Comparison of ENCODE assay signal across 10 cellular contexts in the genomic region with DNA sequence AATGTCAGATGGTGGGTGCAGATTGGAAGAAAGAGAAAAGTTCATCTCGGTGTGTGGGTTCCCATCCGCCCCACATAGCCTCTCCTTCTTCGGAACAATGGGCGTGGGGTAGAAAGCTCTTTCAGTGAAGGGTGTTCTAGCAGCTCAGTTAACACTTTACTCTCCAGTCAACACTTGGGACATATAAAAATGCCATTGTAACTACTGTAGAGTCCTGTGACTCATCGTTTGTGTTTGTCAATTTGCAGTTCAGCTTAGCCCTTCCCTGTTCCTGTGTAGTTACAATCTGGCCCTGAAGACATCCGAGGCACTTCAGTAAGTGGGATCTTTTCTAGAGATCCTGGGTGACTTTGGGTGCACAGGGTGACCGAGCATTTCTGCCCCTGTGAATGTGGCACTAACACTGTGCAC.
A peak's percentile ranks its signal among the peaks of the same experiment; 100 is the strongest.
DNase-seq lines count a peak whose midpoint lies in the region; ATAC-seq and TF ChIP-seq lines count a peak whose summit lies in the region.
"Had no signal": no experiment of that assay in that cellular context is flagged by ENCODE, and none has a peak within 500 bp of the region (broad histone marks: within the 10 kb centered on the region; RNA-seq: fewer than 3 reads in every experiment).

No MANE protein-coding gene starts in this region.

- no peak overlapping the region; the same call in 1 of the 2 replicates for H3K9ac ChIP-seq in OCI-LY1 (ENCODE audit: low read length)

- ATAC-seq in GM21737 (IDR thresholded peaks at IDR 0.05; ENCODE audit: unreplicated experiment) (no peak), GM19351 (IDR thresholded peaks at IDR 0.05; ENCODE audit: unreplicated experiment) (no peak)

- H3K4me2 ChIP-seq in OCI-LY1 (ENCODE audit: low read length): no peak overlapping the region

- H3K9me2 ChIP-seq in OCI-LY1 (ENCODE audit: low read depth, low read length): no peaks in the 10 kb centered on the region

- no peaks in the 10 kb centered on the region for H3K27me3 ChIP-seq in OCI-LY1 (ENCODE audit: insufficient read depth, low read length)

- H3K36me3 ChIP-seq in OCI-LY1 (ENCODE audit: insufficient read depth, low read length): peaks cover 55% of the 10 kb centered on the region

- H3K27ac ChIP-seq in OCI-LY1 (ENCODE audit: low read depth, low read length, poor library complexity, severe bottlenecking): peak overlapping the region; percentile 8

- H3K79me2 ChIP-seq in OCI-LY1 (ENCODE audit: insufficient read depth, low read length): no peaks in the 10 kb centered on the region

- TF ChIP-seq CTCF in OCI-LY1 (IDR thresholded peaks at IDR 0.05; ENCODE audit: low read length) (no peak), fibroblast of mammary gland (conservative IDR thresholded peaks at IDR 0.05; ENCODE audit: control insufficient read depth, insufficient read depth, low read depth, low read length) (no peak)

- no peaks in the 10 kb centered on the region for H3F3A ChIP-seq in OCI-LY1 (ENCODE audit: insufficient read depth, low read length)

- H3K4me3 ChIP-seq in OCI-LY1 (ENCODE audit: low read depth, low read length, poor library complexity, severe bottlenecking) (no peak overlapping the region), fibroblast of mammary gland (ENCODE audit: control insufficient read depth, low read depth, low read length) (no peak overlapping the region)

- peaks cover 13% of the 10 kb centered on the region for H3K4me1 ChIP-seq in OCI-LY1 (ENCODE audit: insufficient read depth, low read length, severe bottlenecking)

- no peak overlapping the region for H2AFZ ChIP-seq in OCI-LY1 (ENCODE audit: low read length)

- DNase-seq in GM03348 (ENCODE audit: low spot score): peak; percentile 71
- DNase-seq in fibroblast of mammary gland (ENCODE audit: low read depth): peak; percentile 83
- peak; percentile 94 for DNase-seq in putamen (ENCODE audit: low spot score)
- no peak for DNase-seq in GM19240 (ENCODE audit: insufficient read length, low spot score)
- no peak for DNase-seq in NCI-H82 (lab: John Stamatoyannopoulos, UW)
- DNase-seq: amygdala, NCI-H2029 had no signal

- H4K20me1 ChIP-seq in OCI-LY1 (ENCODE audit: insufficient read depth, low read length): no peaks in the 10 kb centered on the region

- no peaks in the 10 kb centered on the region for H3K9me3 ChIP-seq in OCI-LY1 (ENCODE audit: low read length)

Comparison
In these comparisons a context has a peak if more than half of its experiments do, and no peak if none do; other contexts are left out.
1. DNase-seq: peak in GM03348 (single experiment), fibroblast of mammary gland (single experiment) and putamen (single experiment); none in GM19240 (single experiment) and NCI-H82 (single experiment).